30 cellular contexts compared by ENCODE assay signal in the genomic region with DNA sequence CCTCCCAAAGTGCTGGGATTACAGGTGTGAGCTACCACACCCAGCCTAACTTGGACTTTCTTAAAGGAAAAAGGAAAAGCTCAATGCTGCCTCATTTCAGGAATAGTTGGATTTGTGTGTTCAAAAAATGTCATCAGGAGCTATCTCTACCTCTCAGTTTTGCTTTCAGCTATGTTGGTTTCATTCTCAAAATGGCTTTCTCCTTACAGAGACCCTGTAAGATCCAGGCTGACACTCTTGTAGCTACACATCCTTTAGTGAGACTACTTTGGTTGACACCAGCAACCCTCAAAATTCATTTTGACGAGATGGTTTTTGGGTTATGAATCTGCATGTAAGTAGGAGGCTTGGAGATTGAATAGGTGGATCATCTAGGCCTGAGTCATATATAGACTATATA.
"Had no signal": no experiment of that assay in that cellular context is flagged by ENCODE, and none has a peak within 500 bp of the region (broad histone marks: within the 10 kb centered on the region; RNA-seq: fewer than 3 reads in every experiment).

No MANE protein-coding gene starts in this region.

- FAIRE-seq: astrocyte, small intestine had no signal

- H3K4me3 ChIP-seq: gastrocnemius medialis, hepatocyte, left ventricle myocardium inferior, ovary, right lobe of liver, uterus had no signal

- H3K4me3 Mint-ChIP-seq: activated CD4-positive, alpha-beta T cell treated with anti-CD3 and anti-CD28 coated beads for 36 hours; activated naive CD4-positive, alpha-beta T cell treated with anti-CD3 and anti-CD28 coated beads for 36 hours; activated naive CD8-positive, alpha-beta T cell treated with anti-CD3 and anti-CD28 coated beads, Interleukin-2, amount 10 ng/mL, durations not matched to agents 7 days and 5 days; activated T-helper 1 cell treated with anti-CD3 and anti-CD28 coated beads, Interleukin-12 subunit alpha, Interleukin-12 subunit beta, Interleukin-2, Interleukin-4 antibody, amounts not matched to agents 30 ng/mL and 10 ng/mL and 1 ng/mL, durations not matched to agents 14 hours and 24 hours and 36 hours; effector memory CD8-positive, alpha-beta T cell; nephron; stimulated activated effector memory CD8-positive, alpha-beta T cell treated with anti-CD3 and anti-CD28 coated beads, Interleukin-12 subunit alpha, Interleukin-12 subunit beta, amount 100 ng/mL, for 72 hours; stimulated activated naive CD8-positive, alpha-beta T cell treated with anti-CD3 and anti-CD28 coated beads, Interleukin-15, Interleukin-2, amounts not matched to agents 100 ng/mL and 50 ng/mL, for 24 hours; T-helper 2 cell treated with Interferon-gamma antibody and Interleukin-4, amounts not matched to agents 5 μg/mL and 100 μg/mL, for 36 hours; type B pancreatic cell had no signal

- H3K36me3 ChIP-seq: brain microvascular endothelial cell, gastrocnemius medialis, left ventricle myocardium inferior, ovary, right lobe of liver, uterus had no signal

- DNase-seq: activated CD4-positive, alpha-beta T cell treated with anti-CD3 and anti-CD28 coated beads for 36 hours; activated CD4-positive, CD25-positive, alpha-beta regulatory T cell; activated CD8-positive, alpha-beta memory T cell treated with anti-CD3 and anti-CD28 coated beads for 24 hours; activated CD8-positive, alpha-beta memory T cell treated with anti-CD3 and anti-CD28 coated beads, Interleukin-2, amount 50 U/mL, for 4 hours; activated effector memory CD4-positive, alpha-beta T cell treated with anti-CD3 and anti-CD28 coated beads, Interleukin-2, amount 50 U/mL, for 16 hours; activated naive CD4-positive, alpha-beta T cell treated with anti-CD3 and anti-CD28 coated beads for 36 hours; activated naive CD8-positive, alpha-beta T cell treated with anti-CD3 and anti-CD28 coated beads, Interleukin-2, amount 10 ng/mL, durations not matched to agents 7 days and 5 days; activated T-cell treated with anti-CD3 and anti-CD28 coated beads, Interleukin-2, amount 50 U/mL, for 1 hour; brain microvascular endothelial cell; cortex of kidney; effector memory CD8-positive, alpha-beta T cell; erythroblast; gastrocnemius medialis; glutamatergic neuron; islet precursor cell; left ventricle myocardium inferior; ovary; right lobe of liver; small intestine; stimulated activated CD4-positive, alpha-beta T cell treated with anti-CD3 and anti-CD28 coated beads, Interleukin-4, amount 100 ng/mL, for 24 hours; uterus had no signal

- H3K4me1 ChIP-seq: gastrocnemius medialis, left ventricle myocardium inferior, right lobe of liver, uterus had no signal

- H3K27me3 Mint-ChIP-seq: activated CD4-positive, alpha-beta T cell treated with anti-CD3 and anti-CD28 coated beads for 36 hours; activated naive CD8-positive, alpha-beta T cell treated with anti-CD3 and anti-CD28 coated beads, Interleukin-2, amount 10 ng/mL, durations not matched to agents 7 days and 5 days; effector memory CD8-positive, alpha-beta T cell; progenitor cell of endocrine pancreas; stimulated activated naive CD8-positive, alpha-beta T cell treated with anti-CD3 and anti-CD28 coated beads, Interleukin-15, Interleukin-2, amounts not matched to agents 100 ng/mL and 50 ng/mL, for 24 hours had no signal

- ATAC-seq: activated CD4-positive, alpha-beta T cell treated with anti-CD3 and anti-CD28 coated beads for 36 hours; effector memory CD8-positive, alpha-beta T cell; gastrocnemius medialis; right lobe of liver; stimulated activated effector memory CD8-positive, alpha-beta T cell treated with anti-CD3 and anti-CD28 coated beads, Interleukin-12 subunit alpha, Interleukin-12 subunit beta, amount 100 ng/mL, for 72 hours had no signal

- H3K4me2 ChIP-seq: hepatocyte had no signal

- H3K4me1 Mint-ChIP-seq: activated CD4-positive, alpha-beta T cell treated with anti-CD3 and anti-CD28 coated beads for 36 hours; activated naive CD8-positive, alpha-beta T cell treated with anti-CD3 and anti-CD28 coated beads, Interleukin-2, amount 10 ng/mL, durations not matched to agents 7 days and 5 days; nephron; stimulated activated effector memory CD8-positive, alpha-beta T cell treated with anti-CD3 and anti-CD28 coated beads, Interleukin-12 subunit alpha, Interleukin-12 subunit beta, amount 100 ng/mL, for 72 hours had no signal

- H3K27me3 ChIP-seq: brain microvascular endothelial cell, gastrocnemius medialis, hepatocyte, ovary, right lobe of liver, uterus had no signal

- H3K27ac Mint-ChIP-seq: activated CD4-positive, alpha-beta T cell treated with anti-CD3 and anti-CD28 coated beads for 36 hours; activated naive CD4-positive, alpha-beta T cell treated with anti-CD3 and anti-CD28 coated beads for 36 hours; activated naive CD8-positive, alpha-beta T cell treated with anti-CD3 and anti-CD28 coated beads, Interleukin-2, amount 10 ng/mL, durations not matched to agents 7 days and 5 days; activated T-helper 1 cell treated with anti-CD3 and anti-CD28 coated beads, Interleukin-12 subunit alpha, Interleukin-12 subunit beta, Interleukin-2, Interleukin-4 antibody, amounts not matched to agents 30 ng/mL and 10 ng/mL and 1 ng/mL, durations not matched to agents 14 hours and 24 hours and 36 hours; effector memory CD8-positive, alpha-beta T cell; nephron; progenitor cell of endocrine pancreas; stimulated activated effector memory CD8-positive, alpha-beta T cell treated with anti-CD3 and anti-CD28 coated beads, Interleukin-12 subunit alpha, Interleukin-12 subunit beta, amount 100 ng/mL, for 72 hours; stimulated activated naive CD8-positive, alpha-beta T cell treated with anti-CD3 and anti-CD28 coated beads, Interleukin-15, Interleukin-2, amounts not matched to agents 100 ng/mL and 50 ng/mL, for 24 hours; T-helper 2 cell treated with Interferon-gamma antibody and Interleukin-4, amounts not matched to agents 5 μg/mL and 100 μg/mL, for 36 hours; type B pancreatic cell had no signal

- H3K9me3 ChIP-seq: gastrocnemius medialis, left ventricle myocardium inferior, ovary, right lobe of liver, uterus had no signal

- H3K27ac ChIP-seq: brain microvascular endothelial cell, gastrocnemius medialis, hepatocyte, left ventricle myocardium inferior, ovary, right lobe of liver, uterus had no signal

- H3K79me2 ChIP-seq: hepatocyte had no signal

- H3K36me3 Mint-ChIP-seq: activated naive CD8-positive, alpha-beta T cell treated with anti-CD3 and anti-CD28 coated beads, Interleukin-2, amount 10 ng/mL, durations not matched to agents 7 days and 5 days; stimulated activated effector memory CD8-positive, alpha-beta T cell treated with anti-CD3 and anti-CD28 coated beads, Interleukin-12 subunit alpha, Interleukin-12 subunit beta, amount 100 ng/mL, for 72 hours; type B pancreatic cell had no signal

- H3K9me3 Mint-ChIP-seq: activated naive CD8-positive, alpha-beta T cell treated with anti-CD3 and anti-CD28 coated beads, Interleukin-2, amount 10 ng/mL, durations not matched to agents 7 days and 5 days; activated T-helper 1 cell treated with anti-CD3 and anti-CD28 coated beads, Interleukin-12 subunit alpha, Interleukin-12 subunit beta, Interleukin-2, Interleukin-4 antibody, amounts not matched to agents 30 ng/mL and 10 ng/mL and 1 ng/mL, durations not matched to agents 14 hours and 24 hours and 36 hours; nephron; type B pancreatic cell had no signal

- H2AFZ ChIP-seq: hepatocyte had no signal
